In genomic region chr14:35365130-35366047, GRCh38 we compare ENCODE assay signal across 1 cellular context.
A peak's percentile ranks its signal among the peaks of the same experiment; 100 is the strongest.
TF ChIP-seq lines count a peak whose summit lies in the region.

No MANE protein-coding gene starts in this region.

TF ChIP-seq in K562, 482 proteins besides CTCF, POLR2A, EP300 and RAD21 (continued from another document):
- TF ChIP-seq ZNF639 (CRISPR knock-in tag; conservative IDR thresholded peaks at IDR 0.05 in 1 of 2, IDR thresholded peaks at IDR 0.05 in 1 of 2): no peak; a peak in 1 of 4 replicates
- no peak for TF ChIP-seq HMGXB4 (CRISPR knock-in tag; IDR thresholded peaks at IDR 0.05)
- no peak for TF ChIP-seq ZNF146 (CRISPR knock-in tag; IDR thresholded peaks at IDR 0.05; ENCODE audit: unreplicated experiment)
- no peak for TF ChIP-seq ZNF785 (CRISPR knock-in tag; IDR thresholded peaks at IDR 0.05)
- TF ChIP-seq BCOR (IDR thresholded peaks at IDR 0.05): no peak
- TF ChIP-seq ETS2 (tag; IDR thresholded peaks at IDR 0.05; ENCODE audit: borderline replicate concordance, poor library complexity, severe bottlenecking): no peak
- no peak for TF ChIP-seq CSDE1 (IDR thresholded peaks at IDR 0.05)
- TF ChIP-seq ZC3H11A (IDR thresholded peaks at IDR 0.05; ENCODE audit: low read depth, low read length): no peak
- no peak for TF ChIP-seq ZNF436 (CRISPR knock-in tag; IDR thresholded peaks at IDR 0.05)
- TF ChIP-seq PHB (CRISPR knock-in tag; IDR thresholded peaks at IDR 0.05): no peak
- no peak for TF ChIP-seq E2F5 (CRISPR knock-in tag; IDR thresholded peaks at IDR 0.05)
- TF ChIP-seq NFYB (IDR thresholded peaks at IDR 0.05; ENCODE audit: extremely low read depth, insufficient read length): no peak
- peak; percentile 75 for TF ChIP-seq BACH1 (tag; IDR thresholded peaks at IDR 0.05)
- peak; percentile 95 for TF ChIP-seq FOSL1 (tag; conservative IDR thresholded peaks at IDR 0.05)
- TF ChIP-seq ZNF764 (CRISPR knock-in tag; IDR thresholded peaks at IDR 0.05; ENCODE audit: low read depth): no peak
- TF ChIP-seq HNRNPK (IDR thresholded peaks at IDR 0.05; ENCODE audit: low read depth, low read length, poor library complexity, severe bottlenecking): no peak
- TF ChIP-seq JUND (IDR thresholded peaks at IDR 0.05; ENCODE audit: borderline replicate concordance, low read depth, low read length): peak; percentile 88
- TF ChIP-seq JUND (tag; IDR thresholded peaks at IDR 0.05; ENCODE audit: borderline replicate concordance, low read depth, low read length): peak; percentile 85; the same call in 2 of the 3 replicates
- no peak for TF ChIP-seq GATA2 (CRISPR knock-in tag; IDR thresholded peaks at IDR 0.05)
- TF ChIP-seq KAT7 (CRISPR knock-in tag; IDR thresholded peaks at IDR 0.05; ENCODE audit: borderline replicate concordance): no peak
- no peak for TF ChIP-seq KHSRP (IDR thresholded peaks at IDR 0.05)
- no peak for TF ChIP-seq SMC3 (conservative IDR thresholded peaks at IDR 0.05; ENCODE audit: insufficient read depth, low read depth, low read length)
- no peak for TF ChIP-seq MLX (CRISPR knock-in tag; conservative IDR thresholded peaks at IDR 0.05)
- TF ChIP-seq ETV1 (tag; conservative IDR thresholded peaks at IDR 0.05; ENCODE audit: low read depth): peak; percentile 11; the same call in 1 of the 2 replicates
- TF ChIP-seq FUS (optimal IDR thresholded peaks at IDR 0.05; ENCODE audit: low read depth, low read length): no peak
- TF ChIP-seq LCOR (CRISPR knock-in tag; IDR thresholded peaks at IDR 0.05): no peak; the same call in 1 of the 2 replicates
- TF ChIP-seq ZNF3 (CRISPR knock-in tag; IDR thresholded peaks at IDR 0.05): no peak
- TF ChIP-seq TRIM28 (IDR thresholded peaks at IDR 0.05): no peak
- peak; percentile 83 for TF ChIP-seq MYNN (IDR thresholded peaks at IDR 0.05)
- TF ChIP-seq MYNN (CRISPR knock-in tag; IDR thresholded peaks at IDR 0.05): no peak
- TF ChIP-seq CAMTA2 (CRISPR knock-in tag; conservative IDR thresholded peaks at IDR 0.05): no peak
- TF ChIP-seq PYGO2 (tag; IDR thresholded peaks at IDR 0.05): no peak
- TF ChIP-seq HNRNPH1 (optimal IDR thresholded peaks at IDR 0.05; ENCODE audit: low read depth, low read length): no peak
- TF ChIP-seq E2F1 (CRISPR knock-in tag; IDR thresholded peaks at IDR 0.05): no peak
- TF ChIP-seq MTA2 (IDR thresholded peaks at IDR 0.05; ENCODE audit: low read depth): 0 out of 2 replicates have a peak, but pooled peaks have one; percentile 19
- TF ChIP-seq PHTF2 (CRISPR knock-in tag; IDR thresholded peaks at IDR 0.05): no peak
- TF ChIP-seq TFE3 (CRISPR knock-in tag; IDR thresholded peaks at IDR 0.05): no peak
- TF ChIP-seq NR3C1 (CRISPR knock-in tag; IDR thresholded peaks at IDR 0.05): no peak
- TF ChIP-seq ZBED1 (IDR thresholded peaks at IDR 0.05): no peak
- no peak; the same call in 1 of the 2 replicates for TF ChIP-seq POLR2AphosphoS5 (IDR thresholded peaks at IDR 0.05; ENCODE audit: control insufficient read depth, insufficient read depth, low read depth, low read length)
- TF ChIP-seq POLR3A (IDR thresholded peaks at IDR 0.05; ENCODE audit: borderline replicate concordance, extremely low read depth, insufficient read depth, insufficient read length): no peak
- TF ChIP-seq SOX6 (IDR thresholded peaks at IDR 0.05): peak; percentile 85
- no peak for TF ChIP-seq MBD2 (IDR thresholded peaks at IDR 0.05; ENCODE audit: borderline replicate concordance, low read depth)
- no peak for TF ChIP-seq DLX4 (CRISPR knock-in tag; IDR thresholded peaks at IDR 0.05)
- no peak for TF ChIP-seq CREB1 (IDR thresholded peaks at IDR 0.05)
- no peak for TF ChIP-seq CREB1 (CRISPR knock-in tag; IDR thresholded peaks at IDR 0.05)
- TF ChIP-seq ZKSCAN3 (CRISPR knock-in tag; IDR thresholded peaks at IDR 0.05): no peak
- 0 out of 2 replicates have a peak, but pooled peaks have one; percentile 36 for TF ChIP-seq ZBTB17 (CRISPR knock-in tag; IDR thresholded peaks at IDR 0.05)
- peak; percentile 54; the same call in 1 of the 2 replicates for TF ChIP-seq ZNF197 (CRISPR knock-in tag; IDR thresholded peaks at IDR 0.05; ENCODE audit: low read depth)
- no peak for TF ChIP-seq MITF (IDR thresholded peaks at IDR 0.05)
- peak; percentile 32 for TF ChIP-seq CBFA2T2 (conservative IDR thresholded peaks at IDR 0.05)
- TF ChIP-seq ZBTB7A (IDR thresholded peaks at IDR 0.05; ENCODE audit: borderline replicate concordance, control insufficient read depth, low read depth, low read length): no peak
- TF ChIP-seq ZNF444 (CRISPR knock-in tag; IDR thresholded peaks at IDR 0.05): no peak
- TF ChIP-seq ZNF512 (tag; IDR thresholded peaks at IDR 0.05): no peak
- no peak for TF ChIP-seq GTF2B (IDR thresholded peaks at IDR 0.05; ENCODE audit: extremely low read depth, insufficient read length)
- no peak for TF ChIP-seq BRF1 (IDR thresholded peaks at IDR 0.05; ENCODE audit: borderline replicate concordance, extremely low read depth, insufficient read length)
- no peak for TF ChIP-seq OTX1 (CRISPR knock-in tag; IDR thresholded peaks at IDR 0.05)
- no peak for TF ChIP-seq ZNF445 (CRISPR knock-in tag; IDR thresholded peaks at IDR 0.05; ENCODE audit: low read depth)
- no peak for TF ChIP-seq ZNF311 (CRISPR knock-in tag; IDR thresholded peaks at IDR 0.05)
- TF ChIP-seq CBFA2T3 (IDR thresholded peaks at IDR 0.05): peak; percentile 54
- peak; percentile 70; the same call in 1 of the 2 replicates for TF ChIP-seq JUNB (CRISPR knock-in tag; conservative IDR thresholded peaks at IDR 0.05)
- TF ChIP-seq USF1 (CRISPR knock-in tag; IDR thresholded peaks at IDR 0.05): peak; percentile 63
- no peak for TF ChIP-seq HNRNPL (IDR thresholded peaks at IDR 0.05; ENCODE audit: low read depth, low read length)
